In the genomic region with DNA sequence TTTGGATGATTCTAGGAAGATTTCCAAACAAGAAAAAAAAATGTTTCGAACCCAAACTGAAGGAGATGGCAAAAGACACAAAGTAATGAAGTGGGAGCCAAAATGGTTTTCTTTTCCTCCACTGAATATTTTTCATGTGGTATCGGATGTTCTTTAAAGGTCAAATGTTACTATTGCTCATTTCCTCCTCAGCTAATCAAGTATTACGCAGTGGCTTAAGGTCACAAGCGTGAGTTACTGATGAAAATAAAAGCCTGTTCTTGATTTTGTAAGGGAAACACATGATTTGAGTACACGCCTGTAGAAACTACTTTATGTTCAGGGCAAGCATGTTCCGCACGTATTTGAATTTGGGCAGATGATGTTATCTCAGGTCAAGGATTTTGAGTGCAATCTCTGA, we compare ENCODE assay signal across 26 cellular contexts.
"Had no signal": no experiment of that assay in that cellular context is flagged by ENCODE, and none has a peak within 500 bp of the region (broad histone marks: within the 10 kb centered on the region; RNA-seq: fewer than 3 reads in every experiment).

No MANE protein-coding gene starts in this region.

- H3K27ac Mint-ChIP-seq: nephron; progenitor cell of endocrine pancreas; stimulated activated naive B cell treated with anti-CD40 and anti-IgM and Interleukin-4, amounts not matched to agents 10 μg/mL and 1 μg/mL and 100 μg/mL, for 72 hours; stimulated activated naive CD8-positive, alpha-beta T cell treated with anti-CD3 and anti-CD28 coated beads, Interleukin-15, amount 100 ng/mL, for 72 hours had no signal

- H3K4me3 Mint-ChIP-seq: naive B cell; nephron; stimulated activated naive B cell treated with anti-CD40 and anti-IgM and Interleukin-4, amounts not matched to agents 10 μg/mL and 1 μg/mL and 100 μg/mL, for 72 hours; stimulated activated naive CD8-positive, alpha-beta T cell treated with anti-CD3 and anti-CD28 coated beads, Interleukin-15, amount 100 ng/mL, for 72 hours had no signal

- H3K4me1 Mint-ChIP-seq: naive B cell; stimulated activated naive B cell treated with anti-CD40 and anti-IgM and Interleukin-4, amounts not matched to agents 10 μg/mL and 1 μg/mL and 100 μg/mL, for 72 hours had no signal

- H3K27ac ChIP-seq: dorsolateral prefrontal cortex, epithelial cell of prostate, esophagus muscularis mucosa, gastrocnemius medialis, heart right ventricle, pancreas, right lobe of liver, skin epidermis, thoracic aorta, transverse colon had no signal

- H3K9me3 Mint-ChIP-seq: nephron; stimulated activated naive CD8-positive, alpha-beta T cell treated with anti-CD3 and anti-CD28 coated beads, Interleukin-15, amount 100 ng/mL, for 72 hours had no signal

- H3K4me1 ChIP-seq: gastrocnemius medialis, heart right ventricle, pancreas, right lobe of liver, transverse colon had no signal

- ATAC-seq: right lobe of liver; stimulated activated naive B cell treated with anti-CD40 and anti-IgM and Interleukin-4, amounts not matched to agents 10 μg/mL and 1 μg/mL and 100 μg/mL, for 72 hours; stimulated activated naive CD8-positive, alpha-beta T cell treated with anti-CD3 and anti-CD28 coated beads, Interleukin-15, amount 100 ng/mL, for 72 hours had no signal

- H3K36me3 Mint-ChIP-seq: naive B cell; stimulated activated naive B cell treated with anti-CD40 and anti-IgM and Interleukin-4, amounts not matched to agents 10 μg/mL and 1 μg/mL and 100 μg/mL, for 72 hours had no signal

- H3K9me3 ChIP-seq: esophagus muscularis mucosa, gastrocnemius medialis, heart right ventricle, pancreas, right lobe of liver, thoracic aorta, transverse colon had no signal

- H3K4me3 ChIP-seq: dorsolateral prefrontal cortex, esophagus muscularis mucosa, gastrocnemius medialis, heart right ventricle, lung, pancreas, right lobe of liver, skin epidermis, thoracic aorta, transverse colon had no signal

- DNase-seq: central memory CD4-positive, alpha-beta T cell; cortex of kidney; dorsolateral prefrontal cortex; effector CD8-positive, alpha-beta T cell; gastrocnemius medialis; heart right ventricle; hypothalamus; kidney glomerular epithelial cell; mesenchymal stem cell; naive B cell; occipital lobe; pancreas; right lobe of liver; stimulated activated CD4-positive, alpha-beta T cell treated with anti-CD3 and anti-CD28 coated beads, Interleukin-2, amount 100 ng/mL, for 24 hours; stimulated activated CD4-positive, alpha-beta T cell treated with anti-CD3 and anti-CD28 coated beads, Interleukin-4, amount 100 ng/mL, for 4 hours; stimulated activated naive B cell treated with anti-CD40 and anti-IgM and Interleukin-4, amounts not matched to agents 10 μg/mL and 1 μg/mL and 100 μg/mL, for 72 hours; stimulated activated naive CD8-positive, alpha-beta T cell treated with anti-CD3 and anti-CD28 coated beads, Interleukin-15, amount 100 ng/mL, for 72 hours; substantia nigra; transverse colon had no signal

- H3K36me3 ChIP-seq: esophagus muscularis mucosa, gastrocnemius medialis, heart right ventricle, pancreas, right lobe of liver, thoracic aorta, transverse colon had no signal

- H3K27me3 ChIP-seq: gastrocnemius medialis, pancreas, right lobe of liver, transverse colon had no signal
